In the genomic region with DNA sequence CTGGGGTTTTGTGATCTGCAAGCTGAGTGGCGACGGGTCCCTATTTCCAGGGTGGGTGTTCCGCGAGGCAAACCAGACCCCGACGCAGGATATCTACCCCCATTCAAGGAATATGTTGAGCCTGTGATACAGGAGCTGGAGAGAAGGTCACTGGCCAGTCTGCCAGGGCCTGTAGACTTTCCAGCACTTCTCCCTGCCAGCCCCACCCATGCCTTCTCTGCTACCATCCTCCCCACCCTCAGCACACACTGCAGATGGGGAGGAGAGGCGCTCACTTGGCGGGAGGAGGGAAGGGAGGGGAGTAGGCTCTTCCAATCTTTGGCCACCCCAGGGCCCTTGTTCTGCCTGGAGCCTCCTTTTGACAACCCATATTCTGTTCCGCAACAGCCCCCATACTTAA, we compare ENCODE assay signal across 11 cellular contexts.
DNase-seq lines count a peak whose midpoint lies in the region; ATAC-seq and TF ChIP-seq lines count a peak whose summit lies in the region.
"Had no signal": no experiment of that assay in that cellular context is flagged by ENCODE, and none has a peak within 500 bp of the region (broad histone marks: within the 10 kb centered on the region; RNA-seq: fewer than 3 reads in every experiment).

No MANE protein-coding gene starts in this region.

- peak overlapping the region; percentile 92 for H3K9ac ChIP-seq in GM23248
- H3K9ac ChIP-seq in colonic mucosa (ENCODE audit: low read depth in 2 of 2, low read length in 2 of 2), result peak overlapping the region in 1 of 2 donors; percentile 29

- ATAC-seq in left lung, result peak; percentile 10
- ATAC-seq in GM18867 (IDR thresholded peaks at IDR 0.05; ENCODE audit: unreplicated experiment), result no peak
- no peak for ATAC-seq in GM21390 (IDR thresholded peaks at IDR 0.05; ENCODE audit: unreplicated experiment)
- ATAC-seq: natural killer cell treated with Interleukin-12 subunit alpha and Interleukin-12 subunit beta and Interleukin-15 and Interleukin-18, amount 100 ng/mL, for 72 hours had no signal

- peaks cover 20% of the 10 kb centered on the region for H3K27me3 Mint-ChIP-seq in activated naive CD4-positive, alpha-beta T cell treated with anti-CD3 and anti-CD28 coated beads, Interleukin-2, amount 10 ng/mL, durations not matched to agents 7 days and 5 days

- peak overlapping the region; percentile 77 for H3K4me2 ChIP-seq in GM23248 (ENCODE audit: unreplicated experiment)

- H3K9me3 ChIP-seq in GM23248 (ENCODE audit: low read depth), result no peaks in the 10 kb centered on the region
- H3K9me3 ChIP-seq in colonic mucosa, result no peaks in the 10 kb centered on the region
- H3K9me3 ChIP-seq in left lung, result no peaks in the 10 kb centered on the region
- H3K9me3 ChIP-seq in spleen, result no peaks in the 10 kb centered on the region

- H3K36me3 Mint-ChIP-seq in activated naive CD4-positive, alpha-beta T cell treated with anti-CD3 and anti-CD28 coated beads, Interleukin-2, amount 10 ng/mL, durations not matched to agents 7 days and 5 days, result no peaks in the 10 kb centered on the region
- H3K36me3 Mint-ChIP-seq: CD8-positive, alpha-beta memory T cell; natural killer cell treated with Interleukin-12 subunit alpha and Interleukin-12 subunit beta and Interleukin-15 and Interleukin-18, amount 100 ng/mL, for 72 hours had no signal

- H3K36me3 ChIP-seq in GM23248 (ENCODE audit: low read depth) (no peaks in the 10 kb centered on the region), colonic mucosa (no peaks in the 10 kb centered on the region), left lung (no peaks in the 10 kb centered on the region), spleen (no peaks in the 10 kb centered on the region)

- peak overlapping the region; percentile 78 for H2AFZ ChIP-seq in GM23248

- H3K4me1 ChIP-seq in GM23248 (ENCODE audit: insufficient read depth), result peaks cover 24% of the 10 kb centered on the region
- peaks cover 13% of the 10 kb centered on the region for H3K4me1 ChIP-seq in colonic mucosa
- H3K4me1 ChIP-seq in left lung, result peaks cover 5 to 7% of the 10 kb centered on the region in 2 donors
- peaks cover 0 to 35% (median 9%) of the 10 kb centered on the region in 6 donors for H3K4me1 ChIP-seq in spleen

- no peaks in the 10 kb centered on the region for H3K79me2 ChIP-seq in GM23248 (ENCODE audit: insufficient read depth)

- no peaks in the 10 kb centered on the region for H3K9me3 Mint-ChIP-seq in activated naive CD4-positive, alpha-beta T cell treated with anti-CD3 and anti-CD28 coated beads, Interleukin-2, amount 10 ng/mL, durations not matched to agents 7 days and 5 days
- H3K9me3 Mint-ChIP-seq: CD8-positive, alpha-beta memory T cell; natural killer cell treated with Interleukin-12 subunit alpha and Interleukin-12 subunit beta and Interleukin-15 and Interleukin-18, amount 100 ng/mL, for 72 hours had no signal

- TF ChIP-seq POLR2A in spleen (IDR thresholded peaks at IDR 0.05), result no peak

- H4K20me1 ChIP-seq in GM23248 (ENCODE audit: insufficient read depth), result no peaks in the 10 kb centered on the region

- CTCF ChIA-PET in activated naive CD4-positive, alpha-beta T cell treated with anti-CD3 and anti-CD28 coated beads, Interleukin-2, amount 10 ng/mL, durations not matched to agents 7 days and 5 days (lab: Charles Lee), result no interaction called here

- no peaks in the 10 kb centered on the region for H3K4me1 Mint-ChIP-seq in activated naive CD4-positive, alpha-beta T cell treated with anti-CD3 and anti-CD28 coated beads, Interleukin-2, amount 10 ng/mL, durations not matched to agents 7 days and 5 days
- H3K4me1 Mint-ChIP-seq: CD8-positive, alpha-beta memory T cell had no signal

- TF ChIP-seq CTCF in colonic mucosa (IDR thresholded peaks at IDR 0.05) (no peak), left lung (IDR thresholded peaks at IDR 0.05) (no peak), spleen (IDR thresholded peaks at IDR 0.05 in 8 of 11, conservative IDR thresholded peaks at IDR 0.05 in 3 of 11) (no peak)

- DNase-seq in GM23248, result peak; percentile 65
- peak; percentile 56 for DNase-seq in colonic mucosa
- DNase-seq in left lung, result no peak
- peak; percentile 48 for DNase-seq in spleen
- DNase-seq in activated naive CD4-positive, alpha-beta T cell treated with anti-CD3 and anti-CD28 coated beads, Interleukin-2, amount 10 ng/mL, durations not matched to agents 7 days and 5 days, result no peak
- no peak for DNase-seq in stimulated activated CD4-positive, alpha-beta T cell treated with anti-CD3 and anti-CD28 coated beads, Interleukin-1b, Interleukin-23, amount 100 ng/mL, for 48 hours
- DNase-seq: CD8-positive, alpha-beta memory T cell; NCI-H526 had no signal

- intact Hi-C loops in colonic mucosa (cut with DNase I) (no loop called here), left lung (cut with DNase I) (no loop called here), spleen (cut with DNase I; ENCODE audit: low total_unique reads) (no loop called here)

- H3K27ac ChIP-seq in GM23248, result peak overlapping the region; percentile 99
- peak overlapping the region; percentile 18 for H3K27ac ChIP-seq in colonic mucosa
- H3K27ac ChIP-seq in left lung, result peak overlapping the region; percentile 75 to 82
- H3K27ac ChIP-seq in spleen, result peak overlapping the region in 6 of 8 donors; percentile 17 to 65 (median 52)

- no peak overlapping the region for H3K27ac Mint-ChIP-seq in activated naive CD4-positive, alpha-beta T cell treated with anti-CD3 and anti-CD28 coated beads, Interleukin-2, amount 10 ng/mL, durations not matched to agents 7 days and 5 days
- H3K27ac Mint-ChIP-seq: natural killer cell treated with Interleukin-12 subunit alpha and Interleukin-12 subunit beta and Interleukin-15 and Interleukin-18, amount 100 ng/mL, for 72 hours had no signal

- H3F3A ChIP-seq in GM23248 (ENCODE audit: insufficient read depth), result peaks cover 16% of the 10 kb centered on the region

- no peaks in the 10 kb centered on the region for H3K9me2 ChIP-seq in GM23248 (ENCODE audit: insufficient read depth)

- no peaks in the 10 kb centered on the region for H3K27me3 ChIP-seq in GM23248 (replicated peaks; ENCODE audit: insufficient read depth)
- H3K27me3 ChIP-seq in colonic mucosa, result no peaks in the 10 kb centered on the region
- H3K27me3 ChIP-seq in left lung, result no peaks in the 10 kb centered on the region
- peaks cover 0 to 9% (median 0%) of the 10 kb centered on the region in 7 donors for H3K27me3 ChIP-seq in spleen (replicated peaks in 1 of 7)

- H3K4me3 ChIP-seq in GM23248 (peak overlapping the region; percentile 46), colonic mucosa (no peak overlapping the region), left lung (no peak overlapping the region), spleen (no peak overlapping the region)

- WGBS in GM23248 (ENCODE audit: low coverage in 1 of 2, low lambda C conversion rate in 2 of 2, missing lambda C conversion rate in 2 of 2), 2 experiments, result 22 to 28% methylated on average over 8 to 9 of the region's 9 CpGs
- WGBS in spleen, 5 donors, result 83 to 94% (median 93%) methylated on average over 8 to 9 of the region's 9 CpGs

- in situ Hi-C loops in GM23248 (cut with MboI), result no loop called here

- no peak overlapping the region for H3K4me3 Mint-ChIP-seq in activated naive CD4-positive, alpha-beta T cell treated with anti-CD3 and anti-CD28 coated beads, Interleukin-2, amount 10 ng/mL, durations not matched to agents 7 days and 5 days
- H3K4me3 Mint-ChIP-seq: CD8-positive, alpha-beta memory T cell; natural killer cell treated with Interleukin-12 subunit alpha and Interleukin-12 subunit beta and Interleukin-15 and Interleukin-18, amount 100 ng/mL, for 72 hours had no signal

Comparison
In these comparisons a context has a peak if more than half of its experiments do, and no peak if none do; other contexts are left out.
1. DNase-seq: peak in GM23248 (single experiment), colonic mucosa (single experiment) and spleen (single experiment); none in left lung (0 of 2), activated naive CD4-positive, alpha-beta T cell treated with anti-CD3 and anti-CD28 coated beads, Interleukin-2, amount 10 ng/mL, durations not matched to agents 7 days and 5 days (single experiment) and stimulated activated CD4-positive, alpha-beta T cell treated with anti-CD3 and anti-CD28 coated beads, Interleukin-1b, Interleukin-23, amount 100 ng/mL, for 48 hours (single experiment).
2. H3K27ac ChIP-seq: peak in every context shown above with its lines; median percentile 99 in GM23248; 78 in left lung; 52 in spleen; 18 in colonic mucosa.